ENCODE assay signal across 8 cellular contexts in the genomic region with DNA sequence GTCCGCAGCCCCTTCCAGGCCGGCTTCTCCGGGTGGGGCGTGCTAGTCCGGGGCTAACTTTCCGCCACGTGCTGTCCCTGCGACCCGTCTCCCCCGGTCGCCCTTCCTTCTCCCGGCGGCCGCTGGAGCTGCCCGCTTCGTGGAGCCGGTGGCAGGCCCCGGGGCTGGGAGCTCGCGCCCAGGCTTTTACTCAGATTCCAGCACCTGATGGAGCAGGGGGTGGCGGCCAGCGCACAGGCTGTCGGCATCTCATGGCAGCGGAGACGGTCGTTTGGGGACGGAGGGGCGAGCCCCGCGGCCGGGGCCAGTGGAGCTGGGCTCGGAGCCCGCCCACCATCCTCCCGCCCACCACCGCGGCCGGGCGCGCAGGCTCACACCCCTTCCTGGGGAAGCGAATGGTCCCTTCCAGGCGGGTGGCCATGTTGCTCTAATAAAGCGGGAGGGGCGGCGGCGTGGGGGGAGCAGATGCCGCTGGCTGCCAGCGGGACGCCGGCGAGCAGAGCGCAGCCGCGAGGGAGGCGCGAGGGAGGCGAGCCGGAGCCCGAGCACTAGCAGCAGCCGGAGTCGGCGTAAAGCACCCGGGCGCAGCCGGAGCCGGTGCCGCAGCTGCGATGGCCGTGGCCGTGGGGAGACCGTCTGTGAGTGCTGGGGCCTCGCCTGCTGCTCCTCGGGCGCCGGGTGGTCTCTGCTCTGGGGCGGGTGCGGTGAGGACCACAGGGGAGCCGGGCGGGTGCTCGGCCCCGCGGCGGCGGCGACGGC. TPM values are rescaled to one million over a fixed set of nuclear protein-coding genes. Genes with fewer than 3 reads are reported as not detected.
DNase-seq lines count a peak whose midpoint lies in the region; ATAC-seq, FAIRE-seq and TF ChIP-seq lines count a peak whose summit lies in the region.

A gene (plus strand): TSS at position 460 of the 759 bp plus-strand sequence. CDS start 152 bp downstream, at position 612.

- ATAC-seq in GM19035 (IDR thresholded peaks at IDR 0.05; ENCODE audit: unreplicated experiment), result peak; percentile 75
- ATAC-seq in HG03342 (IDR thresholded peaks at IDR 0.05; ENCODE audit: unreplicated experiment), result peak; percentile 64

- no peaks in the 10 kb centered on the region for H3K36me3 ChIP-seq in kidney (ENCODE audit: control insufficient read depth in 1 of 2, insufficient read depth in 2 of 2, low read length in 2 of 2)

- H3K4me3 ChIP-seq in kidney (ENCODE audit: low read length in 2 of 2), result peak within 1 kb of the TSS; percentile 71 to 89

- H3K27ac ChIP-seq in kidney (ENCODE audit: low read depth in 2 of 2, low read length in 2 of 2), result peak within 1 kb of the TSS; percentile 85 to 93

- H3K9me3 ChIP-seq in kidney (ENCODE audit: control insufficient read depth in 1 of 2, low read length in 2 of 2), result no peaks in the 10 kb centered on the region

- peaks cover 0 to 8% of the 10 kb centered on the region in 2 donors for H3K4me1 ChIP-seq in kidney (ENCODE audit: control insufficient read depth in 1 of 2, insufficient read depth in 1 of 2, low read depth in 1 of 2, low read length in 2 of 2)

- intact Hi-C loops in kidney (cut with DNase I), result no loop called here

- H3K9ac ChIP-seq in kidney (ENCODE audit: low read length in 2 of 2), result peak within 1 kb of the TSS; percentile 60 to 77

- DNase-seq in AG09319 (ENCODE audit: extremely low read depth, low read depth), result peak; percentile 92
- DNase-seq in NCI-H446 treated with DMSO at 0.1 percent for 48 hours (lab: John Stamatoyannopoulos, UW), result peak; percentile 85
- peak; percentile 78 for DNase-seq in activated CD4-positive, CD25-positive, alpha-beta regulatory T cell treated with anti-CD3 and anti-CD28 coated beads, Interleukin-2, amount 50 U/mL, for 72 hours
- DNase-seq in cerebellar cortex (ENCODE audit: low spot score), result peak; percentile 90
- DNase-seq in kidney, result peak; percentile 98
- peak; percentile 70 to 74 for DNase-seq in stimulated activated CD4-positive, alpha-beta T cell treated with anti-CD3 and anti-CD28 coated beads, Interleukin-15, amount 100 ng/mL, for 1 hour (ENCODE audit: low read depth in 1 of 2, low spot score in 1 of 2)

- FAIRE-seq in kidney (lab: Jason Lieb, UNC), result no peak

- TF ChIP-seq CTCF in AG09319 (IDR thresholded peaks at IDR 0.05; ENCODE audit: low read depth, low read length) (no peak), kidney (IDR thresholded peaks at IDR 0.05; ENCODE audit: borderline replicate concordance, extremely low read depth, insufficient read depth) (no peak)

RNA-seq across cellular contexts. Expression of the gene that starts here (rescaled TPM):
- total RNA-seq in kidney, result 118 TPM
- 38.0 TPM for polyA plus RNA-seq in kidney (ENCODE audit: insufficient read depth, low read depth, low replicate concordance)

Comparison
In these comparisons a context has a peak if more than half of its experiments do, and no peak if none do; other contexts are left out.
1. Peak in every context shown above with its lines: DNase-seq, ATAC-seq, H3K4me3 ChIP-seq and H3K27ac ChIP-seq.